Comparison of ENCODE assay signal across 28 cellular contexts in genomic region chr4:18458465-18458864, GRCh38.
"Had no signal": no experiment of that assay in that cellular context is flagged by ENCODE, and none has a peak within 500 bp of the region (broad histone marks: within the 10 kb centered on the region; RNA-seq: fewer than 3 reads in every experiment).

No MANE protein-coding gene starts in this region.

- H3K9ac ChIP-seq: neural progenitor cell, parathyroid adenoma had no signal

- H3K27me3 ChIP-seq: neural progenitor cell, ovary, spleen, suprapubic skin, testis, tibial artery, transverse colon, upper lobe of right lung, uterus had no signal

- H3K79me2 ChIP-seq: parathyroid adenoma had no signal

- H3K36me3 ChIP-seq: neural progenitor cell, ovary, spleen, suprapubic skin, tibial artery, transverse colon, upper lobe of right lung, uterus had no signal

- ATAC-seq: natural killer cell; psoas muscle; right cardiac atrium; sciatic nerve; stimulated activated memory B cell treated with anti-CD40 and anti-IgM and Interleukin-4, amounts not matched to agents 10 μg/mL and 1 μg/mL and 100 μg/mL, for 72 hours; stimulated activated naive CD8-positive, alpha-beta T cell treated with anti-CD3 and anti-CD28 coated beads, Interleukin-15, amount 100 ng/mL, for 72 hours; stimulated activated naive CD8-positive, alpha-beta T cell treated with anti-CD3 and anti-CD28 coated beads, Interleukin-15, Interleukin-2, amounts not matched to agents 100 U/mL and 50 U/mL, for 24 hours; upper lobe of right lung had no signal

- DNase-seq: natural killer cell; occipital lobe; ovary; posterior cingulate gyrus; psoas muscle; right cardiac atrium; spleen; stimulated activated CD4-positive, alpha-beta T cell treated with anti-CD3 and anti-CD28 coated beads, Interleukin-12 subunit alpha, Interleukin-12 subunit beta, amount 100 ng/mL, for 4 hours; stimulated activated CD4-positive, alpha-beta T cell treated with anti-CD3 and anti-CD28 coated beads, Interleukin-1b, Interleukin-23, amount 100 ng/mL, for 48 hours; stimulated activated CD4-positive, alpha-beta T cell treated with anti-CD3 and anti-CD28 coated beads, Interleukin-4, amount 100 ng/mL, for 1 hour; stimulated activated CD4-positive, alpha-beta T cell treated with anti-CD3 and anti-CD28 coated beads, Interleukin-4, amount 100 ng/mL, for 4 hours; stimulated activated CD8-positive, alpha-beta memory T cell treated with anti-CD3 and anti-CD28 coated beads, Interleukin-4, amount 100 ng/mL, for 48 hours; stimulated activated naive CD4-positive, alpha-beta T cell; stimulated activated naive CD8-positive, alpha-beta T cell treated with anti-CD3 and anti-CD28 coated beads, Interleukin-15, amount 100 ng/mL, for 72 hours; stimulated activated naive CD8-positive, alpha-beta T cell treated with anti-CD3 and anti-CD28 coated beads, Interleukin-15, Interleukin-2, amounts not matched to agents 100 U/mL and 50 U/mL, for 24 hours; substantia nigra; testis; tibial artery; transverse colon; upper lobe of right lung; uterus had no signal

- H3K4me1 ChIP-seq: neural progenitor cell, parathyroid adenoma, psoas muscle, spleen, suprapubic skin, testis, tibial artery, transverse colon, upper lobe of right lung, uterus had no signal

- H2AFZ ChIP-seq: neural progenitor cell, parathyroid adenoma had no signal

- H3K4me2 ChIP-seq: neural progenitor cell, smooth muscle cell had no signal

- H3K27ac ChIP-seq: neural progenitor cell, ovary, parathyroid adenoma, psoas muscle, skin epidermis, spleen, suprapubic skin, testis, tibial artery, transverse colon, upper lobe of right lung, uterus had no signal

- H3K4me3 ChIP-seq: neural progenitor cell, ovary, psoas muscle, skin epidermis, smooth muscle cell, spleen, suprapubic skin, testis, tibial artery, transverse colon, upper lobe of right lung, uterus had no signal

- H3K9me3 ChIP-seq: ovary, psoas muscle, spleen, suprapubic skin, testis, tibial artery, transverse colon, upper lobe of right lung, uterus had no signal
